In genomic region chr22:28710889-28711285, GRCh38 we compare ENCODE assay signal across 1 cellular context.
TF ChIP-seq lines count a peak whose summit lies in the region.

No MANE protein-coding gene starts in this region.

TF ChIP-seq in endothelial cell of umbilical vein, 7 proteins besides CTCF, POLR2A, EP300 and RAD21:
- TF ChIP-seq GATA2 (IDR thresholded peaks at IDR 0.05; ENCODE audit: insufficient read depth, insufficient read length, low read depth, low read length) (no peak), FOS (IDR thresholded peaks at IDR 0.05; ENCODE audit: borderline replicate concordance, insufficient read depth, low read length) (no peak), MYC (IDR thresholded peaks at IDR 0.05; ENCODE audit: low read depth, low read length) (no peak), EZH2 (IDR thresholded peaks at IDR 0.05; ENCODE audit: borderline replicate concordance, low read depth, low read length, severe bottlenecking) (no peak), POLR2AphosphoS5 (IDR thresholded peaks at IDR 0.05; ENCODE audit: insufficient read depth, low read depth, low read length) (no peak), MAX (IDR thresholded peaks at IDR 0.05; ENCODE audit: insufficient read depth, insufficient read length) (no peak), JUN (IDR thresholded peaks at IDR 0.05; ENCODE audit: borderline replicate concordance, insufficient read depth, insufficient read length, low read depth) (no peak)
TF ChIP-seq in endothelial cell of umbilical vein: peak in this region for 0.
